10 cellular contexts compared by ENCODE assay signal in the genomic region with DNA sequence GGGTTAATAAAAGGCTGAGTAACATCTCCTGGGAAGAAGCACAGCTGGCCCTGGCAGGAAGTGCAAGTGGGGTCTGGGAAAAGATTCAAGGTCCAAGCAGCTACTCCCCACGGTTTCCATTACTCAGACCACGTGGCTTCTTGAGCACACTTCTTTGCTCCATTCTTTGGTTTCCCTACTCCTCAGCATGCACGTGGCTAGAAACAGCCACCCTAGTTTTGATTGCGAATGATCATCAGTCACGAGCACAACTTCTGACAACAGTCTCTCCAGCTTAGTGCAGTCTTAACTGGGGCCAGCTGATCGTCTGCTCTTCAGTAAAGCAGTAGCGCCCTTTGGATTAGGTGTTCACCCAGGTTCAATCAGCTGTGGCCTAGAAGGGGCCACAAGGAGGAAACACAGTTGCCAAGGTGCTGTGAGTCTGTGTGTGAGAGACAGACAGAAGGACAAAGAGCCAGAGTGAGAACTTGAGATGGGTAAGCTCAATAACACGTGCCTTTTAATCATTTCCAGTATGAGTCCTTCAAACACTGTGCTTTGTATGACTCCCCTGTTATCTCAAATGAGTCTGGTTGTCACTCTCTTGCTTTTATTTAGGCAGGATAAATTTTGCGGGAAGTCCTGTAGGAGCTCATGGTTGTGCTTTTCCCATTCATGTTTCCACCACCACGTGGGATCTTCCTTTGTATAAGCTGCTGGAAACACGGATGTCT. TPM values are rescaled to one million over a fixed set of nuclear protein-coding genes. Genes with fewer than 3 reads are reported as not detected.
DNase-seq lines count a peak whose midpoint lies in the region; ATAC-seq, FAIRE-seq and TF ChIP-seq lines count a peak whose summit lies in the region.
"Had no signal": no experiment of that assay in that cellular context is flagged by ENCODE, and none has a peak within 500 bp of the region (broad histone marks: within the 10 kb centered on the region; RNA-seq: fewer than 3 reads in every experiment).

No MANE protein-coding gene starts in this region.

- TF ChIP-seq CTCF in endothelial cell (IDR thresholded peaks at IDR 0.05; ENCODE audit: unreplicated experiment), result no peak

- DNase-seq in AG08395 (ENCODE audit: low spot score) (peak; percentile 63), MG63 (peak; percentile 75), endothelial cell (ENCODE audit: low spot score) (no peak), GM12892 (ENCODE audit: insufficient read length) (no peak), NCI-H187 treated with DMSO at 0.1 percent for 48 hours (lab: John Stamatoyannopoulos, UW) (no peak), NCI-H1694 treated with DMSO at 0.1 percent for 48 hours (lab: John Stamatoyannopoulos, UW) (no peak), NCI-H1092 (lab: John Stamatoyannopoulos, UW) (no peak)
- DNase-seq in naive thymus-derived CD4-positive, alpha-beta T cell, result peak in 1 of 9 donors; percentile 8
- DNase-seq: NCI-H1092 treated with DMSO at 0.1 percent for 48 hours had no signal

- peaks cover 17% of the 10 kb centered on the region for H3K4me1 Mint-ChIP-seq in endothelial cell (ENCODE audit: unreplicated experiment)
- peaks cover 6 to 19% (median 14%) of the 10 kb centered on the region in 7 donors for H3K4me1 Mint-ChIP-seq in naive thymus-derived CD4-positive, alpha-beta T cell

- CTCF ChIA-PET in naive thymus-derived CD4-positive, alpha-beta T cell (lab: Charles Lee), result interaction anchor here (1.1 to 2.0 kb wide), 4 partner anchors 10 to 44 kb away, joined by 3 to 12 read pairs (median 6); no protein-coding TSS in a partner anchor

- H3K4me3 Mint-ChIP-seq in endothelial cell (ENCODE audit: unreplicated experiment), result peak overlapping the region; percentile 83
- peak overlapping the region; percentile 36 to 85 (median 76) for H3K4me3 Mint-ChIP-seq in naive thymus-derived CD4-positive, alpha-beta T cell

- no peak overlapping the region for H3K27ac ChIP-seq in naive thymus-derived CD4-positive, alpha-beta T cell (ENCODE audit: low read depth, low read length)

- peaks cover 6% of the 10 kb centered on the region for H3K27me3 Mint-ChIP-seq in endothelial cell (ENCODE audit: unreplicated experiment)
- H3K27me3 Mint-ChIP-seq in naive thymus-derived CD4-positive, alpha-beta T cell, result peaks cover 25 to 68% (median 43%) of the 10 kb centered on the region in 5 donors

- no peaks in the 10 kb centered on the region for H3K9me3 Mint-ChIP-seq in endothelial cell (ENCODE audit: unreplicated experiment)
- peaks cover 0 to 13% (median 5%) of the 10 kb centered on the region in 11 donors for H3K9me3 Mint-ChIP-seq in naive thymus-derived CD4-positive, alpha-beta T cell

- peak overlapping the region; percentile 44 for H3K27ac Mint-ChIP-seq in endothelial cell (ENCODE audit: unreplicated experiment)
- H3K27ac Mint-ChIP-seq in naive thymus-derived CD4-positive, alpha-beta T cell, result peak overlapping the region in 7 of 9 donors; percentile 18 to 72 (median 47)

- POLR2A ChIA-PET in naive thymus-derived CD4-positive, alpha-beta T cell (lab: Charles Lee), result interaction anchor here (0.7 to 3.9 kb wide), 6 partner anchors 10 to 45 kb away, joined by 3 to 37 read pairs (median 5); no protein-coding TSS in a partner anchor

- no peak for ATAC-seq in naive thymus-derived CD4-positive, alpha-beta T cell
- ATAC-seq: GM12878 had no signal

- H3K4me1 ChIP-seq in naive thymus-derived CD4-positive, alpha-beta T cell (ENCODE audit: control insufficient read depth in 2 of 2, insufficient read depth in 2 of 2, low read length in 2 of 2), result peaks cover 0 to 4% of the 10 kb centered on the region in 2 donors

- H3K36me3 Mint-ChIP-seq in endothelial cell (ENCODE audit: low read depth, unreplicated experiment), result peaks cover 3% of the 10 kb centered on the region
- peaks cover 0 to 4% (median 0%) of the 10 kb centered on the region in 5 donors for H3K36me3 Mint-ChIP-seq in naive thymus-derived CD4-positive, alpha-beta T cell

- no peaks in the 10 kb centered on the region for H3K27me3 ChIP-seq in MG63
- no peaks in the 10 kb centered on the region for H3K27me3 ChIP-seq in naive thymus-derived CD4-positive, alpha-beta T cell (ENCODE audit: control insufficient read depth in 2 of 2, insufficient read depth in 2 of 2, low read length in 2 of 2)

- no peak for FAIRE-seq in GM12892 (lab: Jason Lieb, UNC)
- FAIRE-seq: GM12878 had no signal

- intact Hi-C loops in naive thymus-derived CD4-positive, alpha-beta T cell (cut with micrococcal nuclease), result loop anchor here (1.0 to 5.0 kb wide), 2 partner anchors 10 to 44 kb away; no protein-coding TSS in a partner anchor

- H3K4me3 ChIP-seq in MG63, result peak overlapping the region; percentile 61
- H3K4me3 ChIP-seq in naive thymus-derived CD4-positive, alpha-beta T cell (ENCODE audit: low read length), result no peak overlapping the region
- H3K4me3 ChIP-seq: GM12878 had no signal

- TF ChIP-seq POLR2A in GM12892 (IDR thresholded peaks at IDR 0.05; ENCODE audit: low read depth, low read length), result no peak

- H3K9me3 ChIP-seq in MG63, result no peaks in the 10 kb centered on the region
- no peaks in the 10 kb centered on the region for H3K9me3 ChIP-seq in naive thymus-derived CD4-positive, alpha-beta T cell (ENCODE audit: control insufficient read depth in 2 of 3, low read length in 3 of 3)

- peaks cover 20% of the 10 kb centered on the region for H3K36me3 ChIP-seq in MG63
- no peaks in the 10 kb centered on the region for H3K36me3 ChIP-seq in naive thymus-derived CD4-positive, alpha-beta T cell (ENCODE audit: control insufficient read depth in 2 of 3, insufficient read depth in 3 of 3, low read length in 3 of 3)

RNA-seq across cellular contexts. Expression of gene PARVA, which starts 1.0 kb away (rescaled TPM):
- 27.9 and 32.6 TPM in 2 replicates for total RNA-seq in MG63 (2014; rRNA removed; shearing (Covaris generic); ENCODE audit: low replicate concordance)
- total RNA-seq in endothelial cell (ENCODE audit: unreplicated experiment), result 53.3 TPM
- total RNA-seq in naive thymus-derived CD4-positive, alpha-beta T cell, result under 1 TPM; 0.07 to 0.97 (median 0.73) TPM
- polyA plus RNA-seq in naive thymus-derived CD4-positive, alpha-beta T cell, result under 1 TPM; 0.38 to 0.69 TPM
- not detected for polyA plus RNA-seq in GM12892 (2012; ENCODE audit: missing spikeins)

Comparison
In these comparisons a context has a peak if more than half of its experiments do, and no peak if none do; other contexts are left out.
1. DNase-seq: peak in AG08395 (single experiment) and MG63 (single experiment); none in endothelial cell (single experiment), GM12892 (single experiment), NCI-H187 treated with DMSO at 0.1 percent for 48 hours (single experiment), NCI-H1694 treated with DMSO at 0.1 percent for 48 hours (single experiment) and NCI-H1092 (single experiment).
2. RNA of gene PARVA, which starts 1.0 kb away (total RNA-seq): 53.3 TPM in endothelial cell (single experiment) and 27.9 to 32.6 TPM in MG63; 0.07 to 0.97 TPM in naive thymus-derived CD4-positive, alpha-beta T cell; every median in the first group is over 10 times any median in the second.